Comparison of ENCODE assay signal across 15 cellular contexts in genomic region chr14:64684091-64684490, GRCh38. TPM values are rescaled to one million over a fixed set of nuclear protein-coding genes. Genes with fewer than 3 reads are reported as not detected.
A peak's percentile ranks its signal among the peaks of the same experiment; 100 is the strongest.
DNase-seq lines count a peak whose midpoint lies in the region; ATAC-seq and TF ChIP-seq lines count a peak whose summit lies in the region.
"Had no signal": no experiment of that assay in that cellular context is flagged by ENCODE, and none has a peak within 500 bp of the region (broad histone marks: within the 10 kb centered on the region; RNA-seq: fewer than 3 reads in every experiment).

No MANE protein-coding gene starts in this region.

- no peaks in the 10 kb centered on the region for H3K79me2 ChIP-seq in SK-N-SH (ENCODE audit: insufficient read depth)

- CTCF ChIA-PET in SK-N-SH (lab: Yijun Ruan, JAX): interaction anchor here (1.0 to 3.6 kb wide), 2 partner anchors 81 to 139 kb away, joined by 4 to 12 read pairs; no protein-coding TSS in a partner anchor

- H4K20me1 ChIP-seq in SK-N-SH (ENCODE audit: insufficient read depth): no peaks in the 10 kb centered on the region

- TF ChIP-seq POLR2A in heart left ventricle (IDR thresholded peaks at IDR 0.05): no peak
- no peak for TF ChIP-seq POLR2A in vagina (IDR thresholded peaks at IDR 0.05)

- DNase-seq in heart left ventricle (peak in 4 of 5 donors; percentile 62 to 82 (median 74)), Right ventricle myocardium inferior (ENCODE audit: missing footprints) (no peak), chondrocyte (ENCODE audit: low spot score) (no peak), myocyte (ENCODE audit: low read depth) (peak; percentile 96), vagina (ENCODE audit: extremely low spot score in 2 of 2) (peak in 1 of 2 donors; percentile 76), SK-N-SH (no peak), NCI-H1048 (lab: John Stamatoyannopoulos, UW) (no peak)
- DNase-seq: DND-41; effector CD4-positive, alpha-beta T cell; NCI-H2029 treated with DMSO at 0.1 percent for 48 hours; T1000; upper lobe of right lung had no signal

- no peak for TF ChIP-seq CTCF in heart left ventricle (IDR thresholded peaks at IDR 0.05)
- TF ChIP-seq CTCF in chondrocyte (IDR thresholded peaks at IDR 0.05): no peak
- no peak for TF ChIP-seq CTCF in vagina (IDR thresholded peaks at IDR 0.05)
- no peak for TF ChIP-seq CTCF in SK-N-SH (IDR thresholded peaks at IDR 0.05)

- no peak overlapping the region for H3K4me3 Mint-ChIP-seq in chondrocyte (ENCODE audit: unreplicated experiment)

- WGBS in heart left ventricle, 4 donors: 59 to 72% (median 68%) methylated on average over 6 of the region's 6 CpGs
- WGBS in SK-N-SH (ENCODE audit: low lambda C conversion rate): 90% methylated on average over 6 of the region's 6 CpGs

- no peak for TF ChIP-seq RAD21 in SK-N-SH (IDR thresholded peaks at IDR 0.05; ENCODE audit: low read length)

- no peak overlapping the region for H3K4me3 ChIP-seq in heart left ventricle
- no peak overlapping the region for H3K4me3 ChIP-seq in vagina
- H3K4me3 ChIP-seq in SK-N-SH (ENCODE audit: low read depth in 2 of 2, low read length in 1 of 2): no peak overlapping the region
- H3K4me3 ChIP-seq: Peyer's patch, upper lobe of right lung had no signal

- no peaks in the 10 kb centered on the region for H3K36me3 ChIP-seq in heart left ventricle
- no peaks in the 10 kb centered on the region for H3K36me3 ChIP-seq in vagina
- no peaks in the 10 kb centered on the region for H3K36me3 ChIP-seq in SK-N-SH (replicated peaks in 1 of 2; ENCODE audit: control insufficient read depth in 1 of 2, insufficient read depth in 2 of 2, low read length in 1 of 2)
- H3K36me3 ChIP-seq: Peyer's patch, upper lobe of right lung had no signal

- peaks cover 2% of the 10 kb centered on the region for H3K27me3 Mint-ChIP-seq in chondrocyte (ENCODE audit: low read depth)

- H3K27ac Mint-ChIP-seq in chondrocyte (ENCODE audit: unreplicated experiment): peak overlapping the region; percentile 65
- H3K27ac Mint-ChIP-seq: activated naive CD4-positive, alpha-beta T cell treated with anti-CD3 and anti-CD28 coated beads, Interleukin-2, amount 50 U/mL, for 72 hours had no signal

- H3K9me3 Mint-ChIP-seq in chondrocyte (ENCODE audit: low read depth): no peaks in the 10 kb centered on the region
- H3K9me3 Mint-ChIP-seq: activated naive CD4-positive, alpha-beta T cell treated with anti-CD3 and anti-CD28 coated beads, Interleukin-2, amount 50 U/mL, for 72 hours had no signal

- H3K4me1 ChIP-seq in heart left ventricle (peaks cover 0 to 47% (median 20%) of the 10 kb centered on the region in 12 donors), vagina (peaks cover 43% of the 10 kb centered on the region), SK-N-SH (ENCODE audit: control insufficient read depth in 1 of 2, insufficient read depth in 2 of 2, low read depth in 1 of 2, low read length in 1 of 2) (peaks cover 0 to 5% of the 10 kb centered on the region in 2 experiments; a peak in 1 of 4 replicates)

- H3K27ac ChIP-seq in heart left ventricle (peak overlapping the region in 9 of 12 donors; percentile 1 to 92 (median 79)), vagina (peak overlapping the region; percentile 79), SK-N-SH (ENCODE audit: low read depth in 2 of 2, low read length in 1 of 2) (no peak overlapping the region)
- H3K27ac ChIP-seq: upper lobe of right lung had no signal

- intact Hi-C loops in heart left ventricle (cut with DNase I) (loop anchor here in 2 of 10 donors (2.0 to 10.0 kb wide), 2 partner anchors 21 to 201 kb away; partner anchors contain the start of gene PLEKHG3 (in 1 of the 2)), Right ventricle myocardium inferior (cut with DNase I) (no loop called here), vagina (cut with DNase I) (no loop called here)

- no peak overlapping the region for H3K4me2 ChIP-seq in SK-N-SH

- H3K9me2 ChIP-seq in SK-N-SH: no peaks in the 10 kb centered on the region

- ATAC-seq in heart left ventricle (no peak), Right ventricle myocardium inferior (no peak), HG03457 (IDR thresholded peaks at IDR 0.05; ENCODE audit: unreplicated experiment) (no peak)
- ATAC-seq: activated naive CD4-positive, alpha-beta T cell treated with anti-CD3 and anti-CD28 coated beads, Interleukin-2, amount 50 U/mL, for 72 hours; upper lobe of right lung had no signal

- no peaks in the 10 kb centered on the region for H3K27me3 ChIP-seq in heart left ventricle
- H3K27me3 ChIP-seq in vagina: no peaks in the 10 kb centered on the region
- H3K27me3 ChIP-seq in SK-N-SH (ENCODE audit: insufficient read depth): no peaks in the 10 kb centered on the region; the same call in 1 of the 2 replicates
- H3K27me3 ChIP-seq: Peyer's patch, upper lobe of right lung had no signal

- H3K9me3 ChIP-seq in heart left ventricle (no peaks in the 10 kb centered on the region), vagina (no peaks in the 10 kb centered on the region), SK-N-SH (no peaks in the 10 kb centered on the region)
- H3K9me3 ChIP-seq: Peyer's patch, upper lobe of right lung had no signal

- H3F3A ChIP-seq in SK-N-SH (replicated peaks; ENCODE audit: insufficient read depth): no peaks in the 10 kb centered on the region

- POLR2A ChIA-PET in SK-N-SH (lab: Yijun Ruan, JAX): no interaction called here

- H3K36me3 Mint-ChIP-seq in chondrocyte (ENCODE audit: low read depth): no peaks in the 10 kb centered on the region
- H3K36me3 Mint-ChIP-seq: activated naive CD4-positive, alpha-beta T cell treated with anti-CD3 and anti-CD28 coated beads, Interleukin-2, amount 50 U/mL, for 72 hours had no signal

- H3K4me1 Mint-ChIP-seq in chondrocyte (ENCODE audit: low read depth): peaks cover 58% of the 10 kb centered on the region

- TF ChIP-seq EP300 in SK-N-SH (IDR thresholded peaks at IDR 0.05; ENCODE audit: borderline replicate concordance in 1 of 2, low read depth in 1 of 2, low read length in 1 of 2): no peak

- H2AFZ ChIP-seq in SK-N-SH (ENCODE audit: low read depth): no peak overlapping the region

- H3K9ac ChIP-seq in SK-N-SH: no peak overlapping the region

TF ChIP-seq in SK-N-SH, 30 proteins besides CTCF, POLR2A, EP300 and RAD21:
- no peak for TF ChIP-seq FOXJ3 (CRISPR knock-in tag; IDR thresholded peaks at IDR 0.05)
- TF ChIP-seq ELF1 (IDR thresholded peaks at IDR 0.05): no peak
TF ChIP-seq in SK-N-SH: peak in this region for 0.

RNA-seq across cellular contexts. Expression of gene PLEKHG3, which starts 20.1 kb away (rescaled TPM):
- total RNA-seq in heart left ventricle (10 to 100 TPM; 14.7 to 34.3 (median 18.1) TPM), Right ventricle myocardium inferior (19.6 TPM), chondrocyte (46.3 to 133 TPM (median 131 TPM) in 3 replicates), myocyte (4.4 and 5.2 TPM in 2 replicates), vagina (50.1 TPM)
- polyA plus RNA-seq in heart left ventricle (1 to 10 TPM; 7.0 TPM), SK-N-SH (2012; rRNA removed) (4.9 and 5.1 TPM in 2 replicates)
- polyA plus RNA-seq in myocyte (2012): 5.8 TPM
- polyA plus RNA-seq in SK-N-SH (2012; cell fraction: cytosol; rRNA removed): 2.6 and 4.0 TPM in 2 replicates
- 18.3 and 21.2 TPM in 2 replicates for polyA plus RNA-seq in SK-N-SH (2012; cell fraction: nucleus; rRNA removed)

Comparison
In these comparisons a context has a peak if more than half of its experiments do, and no peak if none do; other contexts are left out.
1. DNase-seq: peak in heart left ventricle (4 of 5) and myocyte (single experiment); none in Right ventricle myocardium inferior (single experiment), chondrocyte (single experiment), SK-N-SH (single experiment) and NCI-H1048 (single experiment).
2. H3K27ac ChIP-seq: peak in heart left ventricle (9 of 12) and vagina (single experiment); none in SK-N-SH (0 of 2).